Comparison of ENCODE assay signal across 6 cellular contexts in genomic region chr11:83538286-83538685, GRCh38.
"Had no signal": no experiment of that assay in that cellular context is flagged by ENCODE, and none has a peak within 500 bp of the region (broad histone marks: within the 10 kb centered on the region; RNA-seq: fewer than 3 reads in every experiment).

No MANE protein-coding gene starts in this region.

- ATAC-seq: GM23338, K562 had no signal

- H3K9me3 Mint-ChIP-seq: GM23338, H9 had no signal

- H3K27ac Mint-ChIP-seq: GM23338, H9 had no signal

- DNase-seq: H9, HCEC 1CT, IMR-90, KG1 had no signal

- H3K4me3 ChIP-seq: GM23338, K562 had no signal

- H3K4me1 Mint-ChIP-seq: GM23338 had no signal

- H3K4me3 Mint-ChIP-seq: GM23338, H9 had no signal
